ENCODE assay signal across 15 cellular contexts in genomic region chr2:160308915-160309314, GRCh38.
DNase-seq lines count a peak whose midpoint lies in the region; ATAC-seq and TF ChIP-seq lines count a peak whose summit lies in the region.
"Had no signal": no experiment of that assay in that cellular context is flagged by ENCODE, and none has a peak within 500 bp of the region (broad histone marks: within the 10 kb centered on the region; RNA-seq: fewer than 3 reads in every experiment).

No MANE protein-coding gene starts in this region.

- H3K4me3 Mint-ChIP-seq in CD14-positive monocyte, result no peak overlapping the region
- H3K4me3 Mint-ChIP-seq: activated naive CD8-positive, alpha-beta T cell treated with anti-CD3 and anti-CD28 coated beads, Interleukin-2, amount 50 U/mL, for 24 hours; T-cell had no signal

- DNase-seq in ACHN, result peak; percentile 39
- peak; percentile 49 for DNase-seq in HS-27A (ENCODE audit: low read depth)
- peak; percentile 79 for DNase-seq in brain microvascular endothelial cell
- peak; percentile 65 for DNase-seq in kidney epithelial cell (ENCODE audit: low read depth)
- DNase-seq in substantia nigra (lab: John Stamatoyannopoulos, UW), result no peak
- no peak for DNase-seq in CD14-positive monocyte (ENCODE audit: low spot score)
- no peak for DNase-seq in left cardiac atrium
- DNase-seq: activated naive CD8-positive, alpha-beta T cell treated with anti-CD3 and anti-CD28 coated beads, Interleukin-2, amount 50 U/mL, for 24 hours; islet precursor cell; Kasumi-1; NCI-H526; T-cell had no signal

- no peaks in the 10 kb centered on the region for H3K9me3 Mint-ChIP-seq in CD14-positive monocyte
- H3K9me3 Mint-ChIP-seq: activated naive CD8-positive, alpha-beta T cell treated with anti-CD3 and anti-CD28 coated beads, Interleukin-2, amount 50 U/mL, for 24 hours; T-cell had no signal

- peaks cover 57 to 74% of the 10 kb centered on the region in 2 donors for H3K36me3 Mint-ChIP-seq in CD14-positive monocyte

- TF ChIP-seq CTCF in brain microvascular endothelial cell (IDR thresholded peaks at IDR 0.05; ENCODE audit: low read depth, low read length, missing control alignments) (no peak), kidney epithelial cell (IDR thresholded peaks at IDR 0.05; ENCODE audit: insufficient read depth, low read length, poor library complexity, severe bottlenecking) (no peak), CD14-positive monocyte (IDR thresholded peaks at IDR 0.05) (no peak)

- ATAC-seq in esophagus mucosa (no peak), left cardiac atrium (no peak)
- ATAC-seq: activated naive CD8-positive, alpha-beta T cell treated with anti-CD3 and anti-CD28 coated beads, Interleukin-2, amount 50 U/mL, for 24 hours; T-cell had no signal

- no peaks in the 10 kb centered on the region for H3K27me3 ChIP-seq in brain microvascular endothelial cell (replicated peaks)
- no peaks in the 10 kb centered on the region for H3K27me3 ChIP-seq in kidney epithelial cell (ENCODE audit: control insufficient read depth, insufficient read depth, low read length)
- H3K27me3 ChIP-seq: BLaER1 had no signal

- no peaks in the 10 kb centered on the region for H3K27me3 Mint-ChIP-seq in CD14-positive monocyte (ENCODE audit: low read depth in 3 of 3)
- H3K27me3 Mint-ChIP-seq: activated naive CD8-positive, alpha-beta T cell treated with anti-CD3 and anti-CD28 coated beads, Interleukin-2, amount 50 U/mL, for 24 hours; T-cell had no signal

- H3K27ac ChIP-seq in brain microvascular endothelial cell (peak overlapping the region; percentile 74), substantia nigra (ENCODE audit: low read depth, low read length, poor library complexity, severe bottlenecking) (no peak overlapping the region)
- H3K27ac ChIP-seq: BLaER1 had no signal

- H3K4me3 ChIP-seq in brain microvascular endothelial cell (ENCODE audit: low read depth, low read length), result no peak overlapping the region
- H3K4me3 ChIP-seq in kidney epithelial cell (ENCODE audit: low read depth, low read length), result no peak overlapping the region
- H3K4me3 ChIP-seq: BLaER1, HAP-1 had no signal

- in situ Hi-C loops in ACHN (cut with HindIII; ENCODE audit: low pct_ligation_motif_present, low pct_unique_long_range_greater_than_20kb, low sequenced_read_pairs) (no loop called here), brain microvascular endothelial cell (cut with HindIII; ENCODE audit: low pct_ligation_motif_present, low sequenced_read_pairs) (no loop called here)

- H3K27ac Mint-ChIP-seq in CD14-positive monocyte, result peak overlapping the region in 2 of 7 donors; percentile 46 to 71
- H3K27ac Mint-ChIP-seq: activated naive CD8-positive, alpha-beta T cell treated with anti-CD3 and anti-CD28 coated beads, Interleukin-2, amount 50 U/mL, for 24 hours had no signal

- H3K4me1 Mint-ChIP-seq in CD14-positive monocyte, result no peaks in the 10 kb centered on the region
- H3K4me1 Mint-ChIP-seq: activated naive CD8-positive, alpha-beta T cell treated with anti-CD3 and anti-CD28 coated beads, Interleukin-2, amount 50 U/mL, for 24 hours had no signal

- intact Hi-C loops in CD14-positive monocyte (cut with micrococcal nuclease), result no loop called here
- intact Hi-C loops in left cardiac atrium (cut with DNase I), result no loop called here

- peaks cover 4% of the 10 kb centered on the region for H3K36me3 ChIP-seq in brain microvascular endothelial cell (replicated peaks)
- no peaks in the 10 kb centered on the region for H3K36me3 ChIP-seq in kidney epithelial cell (ENCODE audit: control insufficient read depth, insufficient read depth, low read length)
- H3K36me3 ChIP-seq: HAP-1 had no signal

Comparison
In these comparisons a context has a peak if more than half of its experiments do, and no peak if none do; other contexts are left out.
1. DNase-seq: peak in ACHN (single experiment), HS-27A (single experiment), brain microvascular endothelial cell (single experiment) and kidney epithelial cell (single experiment); none in substantia nigra (0 of 49), CD14-positive monocyte (single experiment) and left cardiac atrium (single experiment).